9 cellular contexts compared by ENCODE assay signal in the genomic region with DNA sequence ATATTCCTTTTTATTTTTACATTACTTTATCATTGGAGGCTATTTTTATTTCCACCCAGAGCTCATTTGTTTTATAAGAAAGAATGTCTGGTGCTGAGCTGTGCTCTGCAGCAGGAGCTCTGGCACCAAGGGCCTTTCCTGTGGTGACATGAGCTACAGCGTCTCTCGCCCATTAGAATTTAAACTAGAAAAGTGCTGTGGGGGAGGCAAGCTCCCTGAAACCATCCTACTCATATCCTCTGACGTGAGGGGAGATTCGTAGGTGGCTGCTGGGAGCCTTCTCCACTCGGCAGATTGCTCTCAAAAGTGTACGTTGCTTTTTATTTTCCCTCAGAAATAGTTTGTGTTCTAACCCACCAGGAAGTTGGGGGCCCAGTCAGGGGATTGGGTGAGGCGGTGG.
A peak's percentile ranks its signal among the peaks of the same experiment; 100 is the strongest.
DNase-seq lines count a peak whose midpoint lies in the region; ATAC-seq, FAIRE-seq and TF ChIP-seq lines count a peak whose summit lies in the region.
"Had no signal": no experiment of that assay in that cellular context is flagged by ENCODE, and none has a peak within 500 bp of the region (broad histone marks: within the 10 kb centered on the region; RNA-seq: fewer than 3 reads in every experiment).

No MANE protein-coding gene starts in this region.

- CTCF ChIA-PET in activated CD8-positive, alpha-beta T cell treated with anti-CD3 and anti-CD28 coated beads, Interleukin-2, amount 10 ng/mL, durations not matched to agents 7 days and 5 days (lab: Charles Lee), result interaction anchor here (0.9 to 1.9 kb wide), 12 partner anchors 9 to 174 kb away, joined by 3 to 10 read pairs (median 4); a partner anchor contains a TSS

- no peaks in the 10 kb centered on the region for H3K9me3 Mint-ChIP-seq in activated CD8-positive, alpha-beta T cell treated with anti-CD3 and anti-CD28 coated beads, Interleukin-2, amount 10 ng/mL, durations not matched to agents 7 days and 5 days (ENCODE audit: insufficient read depth)
- H3K9me3 Mint-ChIP-seq in glutamatergic neuron (ENCODE audit: unreplicated experiment), result no peaks in the 10 kb centered on the region

- H3K27me3 ChIP-seq in effector memory CD4-positive, alpha-beta T cell (replicated peaks; ENCODE audit: control insufficient read depth, insufficient read depth, low read length, poor library complexity, severe bottlenecking), result no peaks in the 10 kb centered on the region

- peak overlapping the region; percentile 63 for H3K4me3 Mint-ChIP-seq in activated CD8-positive, alpha-beta T cell treated with anti-CD3 and anti-CD28 coated beads, Interleukin-2, amount 10 ng/mL, durations not matched to agents 7 days and 5 days
- H3K4me3 Mint-ChIP-seq in glutamatergic neuron (ENCODE audit: unreplicated experiment), result no peak overlapping the region

- no peaks in the 10 kb centered on the region for H3K36me3 ChIP-seq in effector memory CD4-positive, alpha-beta T cell (ENCODE audit: control insufficient read depth, insufficient read depth, low read length)

- peak; percentile 65 for FAIRE-seq in GM12892 (lab: Jason Lieb, UNC)

- TF ChIP-seq CTCF in glutamatergic neuron (IDR thresholded peaks at IDR 0.05; ENCODE audit: partially characterized antibody, unreplicated experiment), result no peak

- peaks cover 47% of the 10 kb centered on the region for H3K36me3 Mint-ChIP-seq in activated CD8-positive, alpha-beta T cell treated with anti-CD3 and anti-CD28 coated beads, Interleukin-2, amount 10 ng/mL, durations not matched to agents 7 days and 5 days (ENCODE audit: low read depth)
- H3K36me3 Mint-ChIP-seq in glutamatergic neuron (ENCODE audit: unreplicated experiment), result no peaks in the 10 kb centered on the region

- TF ChIP-seq POLR2A in GM12892 (IDR thresholded peaks at IDR 0.05; ENCODE audit: low read depth, low read length), result no peak

- H3K4me1 Mint-ChIP-seq in activated CD8-positive, alpha-beta T cell treated with anti-CD3 and anti-CD28 coated beads, Interleukin-2, amount 10 ng/mL, durations not matched to agents 7 days and 5 days (ENCODE audit: low read depth), result peaks cover 67% of the 10 kb centered on the region
- H3K4me1 Mint-ChIP-seq in glutamatergic neuron (ENCODE audit: low read depth, unreplicated experiment), result no peaks in the 10 kb centered on the region

- H3K4me3 ChIP-seq in effector memory CD4-positive, alpha-beta T cell (ENCODE audit: insufficient read depth, low read depth, low read length, poor library complexity, severe bottlenecking), result no peak overlapping the region

- H3K27ac ChIP-seq in effector memory CD4-positive, alpha-beta T cell (ENCODE audit: insufficient read depth, low read length, poor library complexity, severe bottlenecking), result peak overlapping the region; percentile 30

- no peaks in the 10 kb centered on the region for H3K9me3 ChIP-seq in effector memory CD4-positive, alpha-beta T cell (ENCODE audit: control insufficient read depth, low read length)

- POLR2A ChIA-PET in activated CD8-positive, alpha-beta T cell treated with anti-CD3 and anti-CD28 coated beads, Interleukin-2, amount 10 ng/mL, durations not matched to agents 7 days and 5 days (lab: Charles Lee), result interaction anchor here (0.7 to 2.4 kb wide), 9 partner anchors 9 to 90 kb away, joined by 3 to 11 read pairs (median 4); a partner anchor contains a TSS

- peak overlapping the region; percentile 91 for H3K27ac Mint-ChIP-seq in activated CD8-positive, alpha-beta T cell treated with anti-CD3 and anti-CD28 coated beads, Interleukin-2, amount 10 ng/mL, durations not matched to agents 7 days and 5 days
- no peak overlapping the region for H3K27ac Mint-ChIP-seq in glutamatergic neuron (ENCODE audit: unreplicated experiment)

- ATAC-seq in activated CD8-positive, alpha-beta T cell treated with anti-CD3 and anti-CD28 coated beads, Interleukin-2, amount 10 ng/mL, durations not matched to agents 7 days and 5 days, result peak; percentile 81
- ATAC-seq in GM19452 (IDR thresholded peaks at IDR 0.05; ENCODE audit: unreplicated experiment) (no peak), HG02623 (IDR thresholded peaks at IDR 0.05; ENCODE audit: unreplicated experiment) (no peak)

- H3K27me3 Mint-ChIP-seq in activated CD8-positive, alpha-beta T cell treated with anti-CD3 and anti-CD28 coated beads, Interleukin-2, amount 10 ng/mL, durations not matched to agents 7 days and 5 days (ENCODE audit: low read depth), result no peaks in the 10 kb centered on the region
- no peaks in the 10 kb centered on the region for H3K27me3 Mint-ChIP-seq in glutamatergic neuron (ENCODE audit: unreplicated experiment)

- DNase-seq in GM12892 (ENCODE audit: insufficient read length) (no peak), glutamatergic neuron (no peak), DMS 273 (lab: John Stamatoyannopoulos, UW; ENCODE audit: unreplicated experiment) (no peak)
- DNase-seq in activated CD8-positive, alpha-beta T cell treated with anti-CD3 and anti-CD28 coated beads, Interleukin-2, amount 10 ng/mL, durations not matched to agents 7 days and 5 days, result peak; percentile 65
- DNase-seq in effector memory CD4-positive, alpha-beta T cell, result peak in 1 of 3 donors; percentile 4
- DNase-seq in stimulated activated CD4-positive, alpha-beta T cell treated with anti-CD3 and anti-CD28 coated beads, Interleukin-2, amount 100 ng/mL, for 4 hours (ENCODE audit: low read depth), result peak; percentile 61
- DNase-seq: substantia nigra had no signal

- peaks cover 10% of the 10 kb centered on the region for H3K4me1 ChIP-seq in effector memory CD4-positive, alpha-beta T cell (ENCODE audit: control insufficient read depth, insufficient read depth, low read length, poor library complexity, severe bottlenecking)

Comparison
In these comparisons a context has a peak if more than half of its experiments do, and no peak if none do; other contexts are left out.
1. DNase-seq: peak in activated CD8-positive, alpha-beta T cell treated with anti-CD3 and anti-CD28 coated beads, Interleukin-2, amount 10 ng/mL, durations not matched to agents 7 days and 5 days (single experiment) and stimulated activated CD4-positive, alpha-beta T cell treated with anti-CD3 and anti-CD28 coated beads, Interleukin-2, amount 100 ng/mL, for 4 hours (single experiment); none in GM12892 (single experiment), glutamatergic neuron (single experiment) and DMS 273 (single experiment).